Comparison of ENCODE assay signal across 11 cellular contexts in the genomic region with DNA sequence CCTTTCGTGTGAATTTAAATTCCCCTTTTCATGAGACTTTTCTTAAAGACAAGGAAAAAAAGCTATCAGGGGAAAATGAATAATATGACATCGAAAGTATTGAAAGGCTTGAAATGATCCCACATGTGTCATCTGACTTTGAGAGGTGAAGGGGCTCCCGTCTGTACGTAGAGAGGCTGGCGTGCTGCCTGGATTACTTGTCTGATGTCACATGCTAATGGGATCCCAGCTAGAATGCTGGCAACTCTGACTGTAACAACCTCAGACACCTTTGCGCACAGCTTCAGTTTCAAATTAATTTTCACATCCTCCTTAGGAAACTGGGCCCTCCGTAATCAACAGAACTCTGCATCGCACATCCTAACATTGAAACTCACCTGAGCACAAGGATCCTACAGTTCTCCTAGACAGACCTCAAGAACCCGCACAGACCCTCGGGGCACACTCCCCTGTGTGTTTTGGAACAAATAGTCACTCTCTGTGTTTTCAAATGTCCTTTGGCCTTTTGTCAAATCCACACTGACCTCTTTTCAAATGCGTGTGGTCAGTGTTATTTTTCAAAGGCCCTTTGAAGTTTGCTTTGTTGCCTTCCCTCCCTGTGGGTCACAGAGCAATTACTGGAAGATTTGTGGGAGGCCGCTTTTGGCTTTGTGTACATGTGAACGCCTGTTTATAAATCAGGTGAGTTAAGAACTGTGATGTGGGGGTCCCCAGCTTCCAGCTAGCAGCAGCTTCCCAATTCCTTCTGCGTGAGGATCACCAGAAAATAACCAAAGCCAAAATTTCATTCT.
DNase-seq lines count a peak whose midpoint lies in the region; ATAC-seq and TF ChIP-seq lines count a peak whose summit lies in the region.
"Had no signal": no experiment of that assay in that cellular context is flagged by ENCODE, and none has a peak within 500 bp of the region (broad histone marks: within the 10 kb centered on the region; RNA-seq: fewer than 3 reads in every experiment).

No MANE protein-coding gene starts in this region.

- no peaks in the 10 kb centered on the region for H3K9me3 Mint-ChIP-seq in activated CD4-positive, alpha-beta T cell treated with anti-CD3 and anti-CD28 coated beads for 36 hours (ENCODE audit: low read depth)
- no peaks in the 10 kb centered on the region for H3K9me3 Mint-ChIP-seq in WTC11

- H3K4me3 Mint-ChIP-seq in activated CD4-positive, alpha-beta T cell treated with anti-CD3 and anti-CD28 coated beads for 36 hours, result no peak overlapping the region
- no peak overlapping the region for H3K4me3 Mint-ChIP-seq in WTC11

- intact Hi-C loops in activated CD4-positive, alpha-beta T cell treated with anti-CD3 and anti-CD28 coated beads for 36 hours (cut with DNase I, micrococcal nuclease), result no loop called here

- H3K4me1 Mint-ChIP-seq in activated CD4-positive, alpha-beta T cell treated with anti-CD3 and anti-CD28 coated beads for 36 hours, result peaks cover 31% of the 10 kb centered on the region
- H3K4me1 Mint-ChIP-seq in WTC11, result 0 out of 2 replicates have a peak, but pooled peaks cover 6% of the 10 kb centered on the region

- CTCF ChIA-PET in activated CD4-positive, alpha-beta T cell treated with anti-CD3 and anti-CD28 coated beads for 36 hours (lab: Charles Lee), result interaction anchor here (0.6 to 2.4 kb wide), 9 partner anchors 24 to 183 kb away, joined by 3 to 12 read pairs (median 4); no protein-coding TSS in a partner anchor
- CTCF ChIA-PET in WTC11 (lab: Charles Lee), result interaction anchor here (0.9 kb wide), 1 partner anchor 52 kb away, joined by 4 read pairs; no protein-coding TSS in a partner anchor

- peak overlapping the region; percentile 5 for H3K27ac Mint-ChIP-seq in activated CD4-positive, alpha-beta T cell treated with anti-CD3 and anti-CD28 coated beads for 36 hours
- H3K27ac Mint-ChIP-seq in WTC11, result no peak overlapping the region

- no peaks in the 10 kb centered on the region for H3K27me3 Mint-ChIP-seq in activated CD4-positive, alpha-beta T cell treated with anti-CD3 and anti-CD28 coated beads for 36 hours
- no peaks in the 10 kb centered on the region for H3K27me3 Mint-ChIP-seq in WTC11 (ENCODE audit: low read depth)

- H3K36me3 Mint-ChIP-seq in activated CD4-positive, alpha-beta T cell treated with anti-CD3 and anti-CD28 coated beads for 36 hours (ENCODE audit: low read depth), result no peaks in the 10 kb centered on the region
- no peaks in the 10 kb centered on the region for H3K36me3 Mint-ChIP-seq in WTC11

- POLR2A ChIA-PET in activated CD4-positive, alpha-beta T cell treated with anti-CD3 and anti-CD28 coated beads for 36 hours (lab: Charles Lee), result interaction anchor here (0.6 to 0.8 kb wide), 5 partner anchors 25 to 1256 kb away, joined by 3 to 6 read pairs (median 3); no protein-coding TSS in a partner anchor
- POLR2A ChIA-PET in WTC11 (lab: Charles Lee), result no interaction called here

- DNase-seq in activated CD4-positive, alpha-beta T cell treated with anti-CD3 and anti-CD28 coated beads for 36 hours, result peak; percentile 74
- no peak for DNase-seq in activated CD4-positive, alpha-beta T cell treated with anti-CD3 and anti-CD28 coated beads, Interleukin-2, amount 50 U/mL, for 1 hour
- no peak for DNase-seq in WTC11 (ENCODE audit: low spot score)
- DNase-seq in islet precursor cell, result peak; percentile 84
- DNase-seq in stimulated activated CD4-positive, alpha-beta T cell treated with anti-CD3 and anti-CD28 coated beads, Interleukin-4, amount 100 ng/mL, for 24 hours, result peak; percentile 47
- no peak for DNase-seq in NCI-H774 (lab: John Stamatoyannopoulos, UW)
- no peak for DNase-seq in SHP77 (lab: John Stamatoyannopoulos, UW)
- DNase-seq: Kasumi-1, SHP77 treated with DMSO at 0.1 percent for 48 hours, small intestine had no signal

- ATAC-seq in activated CD4-positive, alpha-beta T cell treated with anti-CD3 and anti-CD28 coated beads for 36 hours, result peak; percentile 44
- ATAC-seq in WTC11, result no peak
- ATAC-seq in GM19328 (IDR thresholded peaks at IDR 0.05; ENCODE audit: unreplicated experiment), result no peak

- no peak for TF ChIP-seq CTCF in WTC11 (IDR thresholded peaks at IDR 0.05)

TF ChIP-seq in WTC11, 78 proteins besides CTCF, POLR2A, EP300 and RAD21:
- TF ChIP-seq, protein P1, sequence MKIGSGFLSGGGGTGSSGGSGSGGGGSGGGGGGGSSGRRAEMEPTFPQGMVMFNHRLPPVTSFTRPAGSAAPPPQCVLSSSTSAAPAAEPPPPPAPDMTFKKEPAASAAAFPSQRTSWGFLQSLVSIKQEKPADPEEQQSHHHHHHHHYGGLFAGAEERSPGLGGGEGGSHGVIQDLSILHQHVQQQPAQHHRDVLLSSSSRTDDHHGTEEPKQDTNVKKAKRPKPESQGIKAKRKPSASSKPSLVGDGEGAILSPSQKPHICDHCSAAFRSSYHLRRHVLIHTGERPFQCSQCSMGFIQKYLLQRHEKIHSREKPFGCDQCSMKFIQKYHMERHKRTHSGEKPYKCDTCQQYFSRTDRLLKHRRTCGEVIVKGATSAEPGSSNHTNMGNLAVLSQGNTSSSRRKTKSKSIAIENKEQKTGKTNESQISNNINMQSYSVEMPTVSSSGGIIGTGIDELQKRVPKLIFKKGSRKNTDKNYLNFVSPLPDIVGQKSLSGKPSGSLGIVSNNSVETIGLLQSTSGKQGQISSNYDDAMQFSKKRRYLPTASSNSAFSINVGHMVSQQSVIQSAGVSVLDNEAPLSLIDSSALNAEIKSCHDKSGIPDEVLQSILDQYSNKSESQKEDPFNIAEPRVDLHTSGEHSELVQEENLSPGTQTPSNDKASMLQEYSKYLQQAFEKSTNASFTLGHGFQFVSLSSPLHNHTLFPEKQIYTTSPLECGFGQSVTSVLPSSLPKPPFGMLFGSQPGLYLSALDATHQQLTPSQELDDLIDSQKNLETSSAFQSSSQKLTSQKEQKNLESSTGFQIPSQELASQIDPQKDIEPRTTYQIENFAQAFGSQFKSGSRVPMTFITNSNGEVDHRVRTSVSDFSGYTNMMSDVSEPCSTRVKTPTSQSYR (CRISPR knock-in tag; IDR thresholded peaks at IDR 0.05), result no peak
- peak; percentile 83 for TF ChIP-seq GABPB1 (CRISPR knock-in tag; IDR thresholded peaks at IDR 0.05)

Comparison
In these comparisons a context has a peak if more than half of its experiments do, and no peak if none do; other contexts are left out.
1. DNase-seq: peak in activated CD4-positive, alpha-beta T cell treated with anti-CD3 and anti-CD28 coated beads for 36 hours (single experiment), islet precursor cell (single experiment) and stimulated activated CD4-positive, alpha-beta T cell treated with anti-CD3 and anti-CD28 coated beads, Interleukin-4, amount 100 ng/mL, for 24 hours (single experiment); none in activated CD4-positive, alpha-beta T cell treated with anti-CD3 and anti-CD28 coated beads, Interleukin-2, amount 50 U/mL, for 1 hour (single experiment), WTC11 (single experiment), NCI-H774 (single experiment) and SHP77 (0 of 2).